In genomic region chr1:165367375-165367993, GRCh38 we compare ENCODE assay signal across 8 cellular contexts.
DNase-seq lines count a peak whose midpoint lies in the region; ATAC-seq lines count a peak whose summit lies in the region.

No MANE protein-coding gene starts in this region.

- peak; percentile 81 for ATAC-seq in GM18511 (IDR thresholded peaks at IDR 0.05; ENCODE audit: unreplicated experiment)
- peak; percentile 66 for ATAC-seq in HG03520 (IDR thresholded peaks at IDR 0.05; ENCODE audit: unreplicated experiment)

- peak; percentile 75 for DNase-seq in AG08395 (ENCODE audit: low spot score)
- peak; percentile 37 for DNase-seq in NOMO-1 treated with DMSO at 0.1 percent for 48 hours (lab: John Stamatoyannopoulos, UW; ENCODE audit: unreplicated experiment)
- DNase-seq in activated CD8-positive, alpha-beta memory T cell treated with anti-CD3 and anti-CD28 coated beads, Interleukin-2, amount 50 U/mL, for 48 hours = peak; percentile 95
- DNase-seq in fibroblast of gingiva (ENCODE audit: low read depth) = peak; percentile 49
- peak in 50 of 56 donors; percentile 9 to 87 (median 44) for DNase-seq in nucleus accumbens (lab: John Stamatoyannopoulos, UW)
- peak; percentile 82 for DNase-seq in superior temporal gyrus (ENCODE audit: extremely low spot score)

Comparison
In these comparisons a context has a peak if more than half of its experiments do, and no peak if none do; other contexts are left out.
1. Peak in every context shown above with its lines: DNase-seq and ATAC-seq.
2. DNase-seq: peak in every context shown above with its lines; median percentile 95 in activated CD8-positive, alpha-beta memory T cell treated with anti-CD3 and anti-CD28 coated beads, Interleukin-2, amount 50 U/mL, for 48 hours; 82 in superior temporal gyrus; 75 in AG08395; 49 in fibroblast of gingiva; 44 in nucleus accumbens; 37 in NOMO-1 treated with DMSO at 0.1 percent for 48 hours.